Comparison of ENCODE assay signal across 14 cellular contexts in the genomic region with DNA sequence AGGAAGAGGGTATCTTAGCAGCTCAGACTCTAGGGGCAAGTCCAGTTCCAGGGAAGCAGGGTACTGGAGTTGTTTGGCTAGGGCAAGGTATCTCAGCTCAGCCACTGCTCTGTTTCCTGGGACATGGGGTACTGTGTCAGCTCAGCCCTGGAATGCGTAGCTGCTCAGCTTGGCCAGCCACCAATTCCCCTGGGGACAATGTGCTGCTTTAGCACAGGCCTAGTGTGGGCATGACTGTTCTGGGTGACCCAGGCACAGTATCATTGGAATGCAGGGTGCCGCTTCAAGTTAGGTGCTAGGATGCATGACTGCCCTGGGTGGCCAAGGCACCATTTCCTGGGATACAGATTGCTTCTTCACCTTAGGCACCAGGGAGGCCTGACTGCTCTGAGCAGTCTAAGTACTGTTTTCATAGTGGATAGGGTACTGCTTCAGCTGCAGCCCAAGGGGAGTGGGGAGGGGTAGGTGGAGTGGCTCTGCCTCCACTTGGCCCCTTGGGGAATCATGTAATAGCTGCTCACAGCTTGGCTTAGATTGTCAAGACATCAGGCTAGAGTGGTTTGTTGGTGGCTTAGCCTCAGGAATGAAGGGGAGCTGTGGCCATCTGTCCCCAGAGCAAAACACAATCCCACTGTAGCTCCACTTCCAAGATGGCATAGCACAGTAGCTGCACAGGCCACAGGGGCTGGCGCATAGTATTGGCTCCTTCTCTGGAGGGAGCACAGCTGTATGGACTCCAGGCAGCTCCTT. TPM values are rescaled to one million over a fixed set of nuclear protein-coding genes. Genes with fewer than 3 reads are reported as not detected.
DNase-seq lines count a peak whose midpoint lies in the region; FAIRE-seq and TF ChIP-seq lines count a peak whose summit lies in the region.
"Had no signal": no experiment of that assay in that cellular context is flagged by ENCODE, and none has a peak within 500 bp of the region (broad histone marks: within the 10 kb centered on the region; RNA-seq: fewer than 3 reads in every experiment).

No MANE protein-coding gene starts in this region.

- no peak overlapping the region for H3K14ac ChIP-seq in mesenchymal stem cell (ENCODE audit: low read length in 2 of 2)

- H3K9ac ChIP-seq in mesenchymal stem cell (ENCODE audit: low read length) = no peak overlapping the region

- H4K91ac ChIP-seq in mesenchymal stem cell (ENCODE audit: low read length) = peak overlapping the region; percentile 11

- peaks cover 45 to 91% of the 10 kb centered on the region in 2 experiments for H3K36me3 ChIP-seq in mesenchymal stem cell (ENCODE audit: control insufficient read depth in 1 of 2, insufficient read depth in 2 of 2, low read depth in 1 of 2, low read length in 2 of 2)
- H3K36me3 ChIP-seq in tibial nerve = peaks cover 3 to 100% (median 58%) of the 10 kb centered on the region in 3 donors

- H3K4me2 ChIP-seq in mesenchymal stem cell (ENCODE audit: low read length, poor library complexity, severe bottlenecking) = no peak overlapping the region

- no peaks in the 10 kb centered on the region for H3K27me3 ChIP-seq in mesenchymal stem cell (ENCODE audit: control insufficient read depth in 1 of 2, insufficient read depth in 1 of 2, low read length in 2 of 2)
- no peaks in the 10 kb centered on the region for H3K27me3 ChIP-seq in tibial nerve

- H3K27ac ChIP-seq in mesenchymal stem cell (ENCODE audit: low read length, poor library complexity, severe bottlenecking) = no peak overlapping the region
- peak overlapping the region in 3 of 4 donors; percentile 37 to 81 (median 69) for H3K27ac ChIP-seq in tibial nerve

- peaks cover 7% of the 10 kb centered on the region for H3K9me3 Mint-ChIP-seq in activated T-cell treated with anti-CD3 and anti-CD28 coated beads, Interleukin-2, amount 50 U/mL, for 24 hours

- no peak overlapping the region for H3K4me3 Mint-ChIP-seq in activated T-cell treated with anti-CD3 and anti-CD28 coated beads, Interleukin-2, amount 50 U/mL, for 24 hours
- H3K4me3 Mint-ChIP-seq: activated CD8-positive, alpha-beta T cell treated with anti-CD3 and anti-CD28 coated beads for 36 hours; naive thymus-derived CD4-positive, alpha-beta T cell; stimulated activated naive B cell treated with anti-CD40 and anti-IgM and Interleukin-4, amounts not matched to agents 10 μg/mL and 1 μg/mL and 100 μg/mL, for 72 hours; T-helper 1 cell treated with Interleukin-12 subunit alpha and Interleukin-12 subunit beta and Interleukin-4 antibody, amounts not matched to agents 30 μg/mL and 1 μg/mL, for 36 hours had no signal

- H3K4me1 ChIP-seq in mesenchymal stem cell (ENCODE audit: control insufficient read depth, insufficient read depth, low read depth, low read length) = peaks cover 6% of the 10 kb centered on the region
- peaks cover 0 to 16% (median 0%) of the 10 kb centered on the region in 4 donors for H3K4me1 ChIP-seq in tibial nerve

- no peak overlapping the region for H3K4ac ChIP-seq in mesenchymal stem cell (ENCODE audit: low read depth in 1 of 2, low read length in 2 of 2)

- no peak for TF ChIP-seq EP300 in tibial nerve (IDR thresholded peaks at IDR 0.05)

- peaks cover 97% of the 10 kb centered on the region for H3K36me3 Mint-ChIP-seq in activated T-cell treated with anti-CD3 and anti-CD28 coated beads, Interleukin-2, amount 50 U/mL, for 24 hours (ENCODE audit: low read depth)

- peak; percentile 14 for DNase-seq in activated T-cell treated with anti-CD3 and anti-CD28 coated beads, Interleukin-2, amount 50 U/mL, for 24 hours
- DNase-seq in activated T-cell treated with anti-CD3 and anti-CD28 coated beads, Interleukin-2, amount 50 U/mL, for 48 hours = no peak
- DNase-seq in epithelial cell of esophagus (ENCODE audit: low read depth) = peak; percentile 22
- no peak for DNase-seq in mesenchymal stem cell
- DNase-seq in tibial nerve (ENCODE audit: low spot score in 2 of 2) = no peak
- DNase-seq in stimulated activated CD4-positive, alpha-beta T cell treated with anti-CD3 and anti-CD28 coated beads, Interleukin-2, amount 100 ng/mL, for 48 hours = no peak
- DNase-seq in GM12891 (ENCODE audit: insufficient read length, low spot score) = no peak
- DNase-seq in stimulated activated CD4-positive, alpha-beta T cell treated with anti-CD3 and anti-CD28 coated beads, Interleukin-15, amount 100 ng/mL, for 24 hours = no peak
- DNase-seq: activated CD8-positive, alpha-beta T cell treated with anti-CD3 and anti-CD28 coated beads for 36 hours; naive thymus-derived CD4-positive, alpha-beta T cell; stimulated activated naive B cell treated with anti-CD40 and anti-IgM and Interleukin-4, amounts not matched to agents 10 μg/mL and 1 μg/mL and 100 μg/mL, for 72 hours had no signal

- no peak overlapping the region for H3K23ac ChIP-seq in mesenchymal stem cell (ENCODE audit: low read length in 2 of 2)

- no peak overlapping the region for H3K18ac ChIP-seq in mesenchymal stem cell (ENCODE audit: low read depth in 1 of 2, low read length in 2 of 2)

- H3K79me1 ChIP-seq in mesenchymal stem cell (replicated peaks; ENCODE audit: low read length, poor library complexity, severe bottlenecking) = peaks cover 15% of the 10 kb centered on the region

- no peak for FAIRE-seq in GM12891 (lab: Jason Lieb, UNC)
- FAIRE-seq: A204.1, endometrium had no signal

- WGBS in mesenchymal stem cell = 100% methylated on average over 3 of the region's 3 CpGs
- 63 to 73% methylated on average over 2 to 3 of the region's 3 CpGs for WGBS in tibial nerve, 2 donors

- H3K4me1 Mint-ChIP-seq in activated T-cell treated with anti-CD3 and anti-CD28 coated beads, Interleukin-2, amount 50 U/mL, for 24 hours (ENCODE audit: low read depth) = peaks cover 11% of the 10 kb centered on the region

- H2BK120ac ChIP-seq in mesenchymal stem cell (ENCODE audit: low read depth, low read length) = no peak overlapping the region

- H2BK5ac ChIP-seq in mesenchymal stem cell (ENCODE audit: low read depth, low read length, poor library complexity, severe bottlenecking) = no peak overlapping the region

- TF ChIP-seq POLR2A in tibial nerve (IDR thresholded peaks at IDR 0.05) (no peak), GM12891 (IDR thresholded peaks at IDR 0.05; ENCODE audit: low read depth, low read length) (no peak)

- TF ChIP-seq CTCF in epithelial cell of esophagus (IDR thresholded peaks at IDR 0.05; ENCODE audit: insufficient read depth, low read depth, low read length, missing control alignments) (no peak), tibial nerve (IDR thresholded peaks at IDR 0.05) (no peak)

- H3K9me3 ChIP-seq in mesenchymal stem cell (ENCODE audit: control insufficient read depth, low read length) (peaks cover 19% of the 10 kb centered on the region), tibial nerve (peaks cover 0 to 14% (median 3%) of the 10 kb centered on the region in 4 donors)

- no peak overlapping the region for H2AFZ ChIP-seq in mesenchymal stem cell (ENCODE audit: low read depth, low read length)

- H3K27ac Mint-ChIP-seq in activated T-cell treated with anti-CD3 and anti-CD28 coated beads, Interleukin-2, amount 50 U/mL, for 24 hours = peak overlapping the region; percentile 44
- H3K27ac Mint-ChIP-seq: activated CD8-positive, alpha-beta T cell treated with anti-CD3 and anti-CD28 coated beads for 36 hours; stimulated activated naive B cell treated with anti-CD40 and anti-IgM and Interleukin-4, amounts not matched to agents 10 μg/mL and 1 μg/mL and 100 μg/mL, for 72 hours; T-helper 1 cell treated with Interleukin-12 subunit alpha and Interleukin-12 subunit beta and Interleukin-4 antibody, amounts not matched to agents 30 μg/mL and 1 μg/mL, for 36 hours had no signal

- H3K27me3 Mint-ChIP-seq in activated T-cell treated with anti-CD3 and anti-CD28 coated beads, Interleukin-2, amount 50 U/mL, for 24 hours = no peaks in the 10 kb centered on the region
- H3K27me3 Mint-ChIP-seq: activated CD8-positive, alpha-beta T cell treated with anti-CD3 and anti-CD28 coated beads for 36 hours; naive thymus-derived CD4-positive, alpha-beta T cell; stimulated activated naive B cell treated with anti-CD40 and anti-IgM and Interleukin-4, amounts not matched to agents 10 μg/mL and 1 μg/mL and 100 μg/mL, for 72 hours had no signal

- H3K4me3 ChIP-seq in epithelial cell of esophagus (ENCODE audit: low read length) = no peak overlapping the region
- no peak overlapping the region for H3K4me3 ChIP-seq in mesenchymal stem cell (ENCODE audit: insufficient read depth in 1 of 2, low read depth in 1 of 2, low read length in 2 of 2)
- no peak overlapping the region for H3K4me3 ChIP-seq in tibial nerve

- no peak overlapping the region for H2BK15ac ChIP-seq in mesenchymal stem cell (ENCODE audit: low read depth, poor library complexity, severe bottlenecking)

- H4K8ac ChIP-seq in mesenchymal stem cell (ENCODE audit: low read length) = no peak overlapping the region

- no peak overlapping the region for H2AK5ac ChIP-seq in mesenchymal stem cell (ENCODE audit: low read length, severe bottlenecking)

- no peak overlapping the region for H2BK12ac ChIP-seq in mesenchymal stem cell (ENCODE audit: low read length in 2 of 2)

TF ChIP-seq in GM12891, 5 proteins besides CTCF, POLR2A, EP300 and RAD21:
- no peak for TF ChIP-seq POU2F2 (IDR thresholded peaks at IDR 0.05; ENCODE audit: low read depth, low read length)
- no peak for TF ChIP-seq POLR2AphosphoS5 (IDR thresholded peaks at IDR 0.05; ENCODE audit: low read depth, low read length)
- no peak for TF ChIP-seq TAF1 (IDR thresholded peaks at IDR 0.05; ENCODE audit: low read depth, low read length)
- no peak for TF ChIP-seq PAX5 (IDR thresholded peaks at IDR 0.05; ENCODE audit: insufficient read depth, low read length, severe bottlenecking)
- TF ChIP-seq SPI1 (IDR thresholded peaks at IDR 0.05; ENCODE audit: low read depth, low read length) = no peak

RNA-seq across cellular contexts. Expression of gene MADD, which starts 36.0 kb away (rescaled TPM):
- 18.6 TPM for polyA plus RNA-seq in mesenchymal stem cell (2013, experiment 1 of 2)
- polyA plus RNA-seq in mesenchymal stem cell (2013, experiment 2 of 2) = 17.8 TPM
- 10 to 100 TPM; 41.9 to 68.0 (median 52.2) TPM for total RNA-seq in tibial nerve
- polyA plus RNA-seq in GM12891 (2012; ENCODE audit: low read depth, missing spikeins) = 15.8 TPM

RNA-seq across cellular contexts. Expression of gene MYBPC3, which starts 46.6 kb away (rescaled TPM):
- polyA plus RNA-seq in mesenchymal stem cell (2013, experiment 1 of 2) = not detected
- not detected for polyA plus RNA-seq in mesenchymal stem cell (2013, experiment 2 of 2)
- total RNA-seq in tibial nerve = under 1 TPM in 2 of 4 donors, not detected in 2; 0.21 to 0.60 TPM
- polyA plus RNA-seq in GM12891 (2012; ENCODE audit: low read depth, missing spikeins) = not detected
- total RNA-seq: activated CD8-positive, alpha-beta T cell treated with anti-CD3 and anti-CD28 coated beads for 36 hours had no signal
- polyA plus RNA-seq: naive thymus-derived CD4-positive, alpha-beta T cell had no signal

RNA-seq across cellular contexts. Expression of gene NR1H3, which starts 48.1 kb away (rescaled TPM):
- 21.5 TPM for polyA plus RNA-seq in mesenchymal stem cell (2013, experiment 1 of 2)
- 20.0 TPM for polyA plus RNA-seq in mesenchymal stem cell (2013, experiment 2 of 2)
- 100 to 1,000 TPM in 3 of 4 donors, 10 to 100 TPM in 1; 92.7 to 218 (median 124) TPM for total RNA-seq in tibial nerve
- polyA plus RNA-seq in GM12891 (2012; ENCODE audit: low read depth, missing spikeins) = 3.9 TPM

RNA-seq across cellular contexts. Expression of gene ACP2, which starts 57.3 kb away (rescaled TPM):
- polyA plus RNA-seq in mesenchymal stem cell (2013, experiment 1 of 2) = 33.5 TPM
- polyA plus RNA-seq in mesenchymal stem cell (2013, experiment 2 of 2) = 31.7 TPM
- total RNA-seq in tibial nerve = 10 to 100 TPM; 38.5 to 88.1 (median 58.8) TPM
- polyA plus RNA-seq in GM12891 (2012; ENCODE audit: low read depth, missing spikeins) = 10.5 TPM

Comparison
In these comparisons a context has a peak if more than half of its experiments do, and no peak if none do; other contexts are left out.
1. DNase-seq: peak in activated T-cell treated with anti-CD3 and anti-CD28 coated beads, Interleukin-2, amount 50 U/mL, for 24 hours (single experiment) and epithelial cell of esophagus (single experiment); none in activated T-cell treated with anti-CD3 and anti-CD28 coated beads, Interleukin-2, amount 50 U/mL, for 48 hours (0 of 2), mesenchymal stem cell (single experiment), tibial nerve (0 of 2), stimulated activated CD4-positive, alpha-beta T cell treated with anti-CD3 and anti-CD28 coated beads, Interleukin-2, amount 100 ng/mL, for 48 hours (0 of 2), GM12891 (single experiment) and stimulated activated CD4-positive, alpha-beta T cell treated with anti-CD3 and anti-CD28 coated beads, Interleukin-15, amount 100 ng/mL, for 24 hours (single experiment).